Comparison of ENCODE assay signal across 19 cellular contexts in the genomic region with DNA sequence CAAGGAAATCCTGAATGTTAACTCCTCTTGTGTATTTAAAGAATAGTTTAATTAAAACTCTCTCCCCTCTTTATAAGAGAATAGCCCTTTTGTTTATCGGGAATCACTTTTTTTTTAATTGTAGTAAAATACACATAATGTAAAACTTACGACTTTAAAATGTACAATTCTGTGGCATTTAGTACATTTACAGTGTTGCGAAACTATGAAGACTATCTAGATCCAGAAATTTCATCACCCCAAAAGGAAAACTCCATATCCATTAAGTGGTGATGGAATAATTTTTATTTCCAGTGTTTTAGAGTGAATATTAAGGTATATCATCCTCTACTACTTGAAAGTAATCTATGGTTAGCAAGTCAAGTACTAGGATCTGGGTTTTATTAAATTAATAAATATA. TPM values are rescaled to one million over a fixed set of nuclear protein-coding genes. Genes with fewer than 3 reads are reported as not detected.
DNase-seq lines count a peak whose midpoint lies in the region; ATAC-seq and TF ChIP-seq lines count a peak whose summit lies in the region.
"Had no signal": no experiment of that assay in that cellular context is flagged by ENCODE, and none has a peak within 500 bp of the region (broad histone marks: within the 10 kb centered on the region; RNA-seq: fewer than 3 reads in every experiment).

No MANE protein-coding gene starts in this region.

- peaks cover 11% of the 10 kb centered on the region for H3K4me1 Mint-ChIP-seq in MCF 10A (ENCODE audit: insufficient read depth, unreplicated experiment)
- H3K4me1 Mint-ChIP-seq in memory B cell = no peaks in the 10 kb centered on the region
- peaks cover 7% of the 10 kb centered on the region for H3K4me1 Mint-ChIP-seq in stimulated activated effector memory CD8-positive, alpha-beta T cell treated with anti-CD3 and anti-CD28 coated beads, Interleukin-12 subunit alpha, Interleukin-12 subunit beta, amount 100 ng/mL, for 72 hours

- no peaks in the 10 kb centered on the region for H3K27me3 ChIP-seq in mammary epithelial cell (ENCODE audit: insufficient read depth, low read length)
- no peaks in the 10 kb centered on the region for H3K27me3 ChIP-seq in effector memory CD4-positive, alpha-beta T cell (replicated peaks; ENCODE audit: control insufficient read depth, insufficient read depth, low read length, poor library complexity, severe bottlenecking)
- H3K27me3 ChIP-seq: SJSA1 had no signal

- no peak overlapping the region for H3K4me3 ChIP-seq in mammary epithelial cell (replicated peaks in 1 of 3; ENCODE audit: insufficient read depth in 1 of 3, low read depth in 2 of 3, low read length in 3 of 3)
- no peak overlapping the region for H3K4me3 ChIP-seq in effector memory CD4-positive, alpha-beta T cell (ENCODE audit: insufficient read depth, low read depth, low read length, poor library complexity, severe bottlenecking)
- H3K4me3 ChIP-seq: SJSA1 had no signal

- in situ Hi-C loops in mammary epithelial cell (cut with MboI; ENCODE audit: low sequenced_read_pairs in 2 of 2) = no loop called here

- POLR2A ChIA-PET in MCF 10A (lab: Yijun Ruan, JAX) = interaction anchor here (0.6 to 3.2 kb wide), 8 partner anchors 17 to 83 kb away, joined by 3 to 22 read pairs (median 3); partner anchors contain the start of genes CDC25C, FAM53C and KDM3B

- no peak overlapping the region for H3K9ac ChIP-seq in mammary epithelial cell (ENCODE audit: insufficient read depth, low read length)

- peaks cover 5% of the 10 kb centered on the region for H3K4me1 ChIP-seq in mammary epithelial cell (ENCODE audit: insufficient read depth, low read length)
- no peaks in the 10 kb centered on the region for H3K4me1 ChIP-seq in effector memory CD4-positive, alpha-beta T cell (ENCODE audit: control insufficient read depth, insufficient read depth, low read length, poor library complexity, severe bottlenecking)

- DNase-seq in MCF 10A (ENCODE audit: unreplicated experiment) = peak; percentile 37
- DNase-seq in mammary epithelial cell = no peak
- peak; percentile 29 for DNase-seq in amniotic epithelial cell (ENCODE audit: low read depth)
- DNase-seq in memory B cell (ENCODE audit: low spot score in 2 of 2) = no peak
- DNase-seq in stimulated activated effector memory CD8-positive, alpha-beta T cell treated with anti-CD3 and anti-CD28 coated beads, Interleukin-12 subunit alpha, Interleukin-12 subunit beta, amount 100 ng/mL, for 72 hours (ENCODE audit: low spot score in 2 of 2) = no peak
- no peak for DNase-seq in effector memory CD4-positive, alpha-beta T cell
- DNase-seq: ACHN, NCI-H1092, NCI-H1417 treated with DMSO at 0.1 percent for 48 hours, NCI-H1694 treated with DMSO at 0.1 percent for 48 hours, NCI-H2081, NCI-H2227 treated with DMSO at 0.1 percent for 48 hours, NCI-H69, Right ventricle myocardium superior, RPMI8226 had no signal

- no peaks in the 10 kb centered on the region for H3K9me3 ChIP-seq in mammary epithelial cell (replicated peaks; ENCODE audit: insufficient read depth, low read length)
- no peaks in the 10 kb centered on the region for H3K9me3 ChIP-seq in effector memory CD4-positive, alpha-beta T cell (ENCODE audit: control insufficient read depth, low read length)
- H3K9me3 ChIP-seq: SJSA1 had no signal

- H3K79me2 ChIP-seq in mammary epithelial cell (ENCODE audit: insufficient read depth, low read length) = no peaks in the 10 kb centered on the region

- H3K9me3 Mint-ChIP-seq in MCF 10A (ENCODE audit: unreplicated experiment) (no peaks in the 10 kb centered on the region), memory B cell (no peaks in the 10 kb centered on the region)
- H3K9me3 Mint-ChIP-seq in stimulated activated effector memory CD8-positive, alpha-beta T cell treated with anti-CD3 and anti-CD28 coated beads, Interleukin-12 subunit alpha, Interleukin-12 subunit beta, amount 100 ng/mL, for 72 hours = no peaks in the 10 kb centered on the region

- H3K36me3 Mint-ChIP-seq in MCF 10A (ENCODE audit: insufficient read depth, unreplicated experiment) = peaks cover 82% of the 10 kb centered on the region
- H3K36me3 Mint-ChIP-seq in memory B cell = peaks cover 23% of the 10 kb centered on the region
- peaks cover 82% of the 10 kb centered on the region for H3K36me3 Mint-ChIP-seq in stimulated activated effector memory CD8-positive, alpha-beta T cell treated with anti-CD3 and anti-CD28 coated beads, Interleukin-12 subunit alpha, Interleukin-12 subunit beta, amount 100 ng/mL, for 72 hours

- H2AFZ ChIP-seq in mammary epithelial cell (ENCODE audit: low read depth, low read length) = no peak overlapping the region

- peaks cover 11% of the 10 kb centered on the region for H3K36me3 ChIP-seq in mammary epithelial cell (ENCODE audit: insufficient read depth, low read length)
- peaks cover 62% of the 10 kb centered on the region for H3K36me3 ChIP-seq in effector memory CD4-positive, alpha-beta T cell (ENCODE audit: control insufficient read depth, insufficient read depth, low read length)

- ATAC-seq in memory B cell (ENCODE audit: low read depth) (no peak), GM21717 (IDR thresholded peaks at IDR 0.05; ENCODE audit: unreplicated experiment) (no peak), HG02610 (IDR thresholded peaks at IDR 0.05; ENCODE audit: unreplicated experiment) (no peak)
- ATAC-seq in stimulated activated effector memory CD8-positive, alpha-beta T cell treated with anti-CD3 and anti-CD28 coated beads, Interleukin-12 subunit alpha, Interleukin-12 subunit beta, amount 100 ng/mL, for 72 hours = no peak

- CTCF ChIA-PET in MCF 10A (lab: Yijun Ruan, JAX) = interaction anchor here (0.6 to 4.0 kb wide), 3 partner anchors 36 to 312 kb away, joined by 3 to 37 read pairs (median 5); partner anchors contain the start of gene KDM3B
- CTCF ChIA-PET in mammary epithelial cell (lab: Charles Lee; ENCODE audit: low non-redundant PET) = no interaction called here

- H3K4me3 Mint-ChIP-seq in MCF 10A (ENCODE audit: unreplicated experiment) (no peak overlapping the region), memory B cell (no peak overlapping the region)
- H3K4me3 Mint-ChIP-seq in stimulated activated effector memory CD8-positive, alpha-beta T cell treated with anti-CD3 and anti-CD28 coated beads, Interleukin-12 subunit alpha, Interleukin-12 subunit beta, amount 100 ng/mL, for 72 hours = no peak overlapping the region

- no peaks in the 10 kb centered on the region for H3K27me3 Mint-ChIP-seq in MCF 10A (ENCODE audit: insufficient read depth, unreplicated experiment)
- no peaks in the 10 kb centered on the region for H3K27me3 Mint-ChIP-seq in memory B cell

- intact Hi-C loops in MCF 10A (cut with micrococcal nuclease) = no loop called here
- intact Hi-C loops in mammary epithelial cell (cut with micrococcal nuclease) = no loop called here

- dilution Hi-C loops in mammary epithelial cell (cut with HindIII; ENCODE audit: low sequenced_read_pairs) = no loop called here

- BruUV-seq in MCF 10A (replicated peaks; lab: Mats Ljungman, UMichigan) (no TSS peak), mammary epithelial cell (replicated peaks; lab: Mats Ljungman, UMichigan) (no TSS peak)

- peak overlapping the region; percentile 37 for H3K27ac Mint-ChIP-seq in MCF 10A (ENCODE audit: low read depth, unreplicated experiment)
- peak overlapping the region; percentile 41 for H3K27ac Mint-ChIP-seq in memory B cell
- H3K27ac Mint-ChIP-seq in stimulated activated effector memory CD8-positive, alpha-beta T cell treated with anti-CD3 and anti-CD28 coated beads, Interleukin-12 subunit alpha, Interleukin-12 subunit beta, amount 100 ng/mL, for 72 hours = peak overlapping the region; percentile 50

- no peak overlapping the region for H3K4me2 ChIP-seq in mammary epithelial cell (ENCODE audit: insufficient read depth, low read depth, low read length)

- TF ChIP-seq CTCF in MCF 10A (IDR thresholded peaks at IDR 0.05; ENCODE audit: unreplicated experiment) = no peak
- TF ChIP-seq CTCF in mammary epithelial cell (conservative IDR thresholded peaks at IDR 0.05 in 1 of 2, IDR thresholded peaks at IDR 0.05 in 1 of 2; ENCODE audit: extremely low read depth in 1 of 2, insufficient read depth in 1 of 2, low read depth in 1 of 2, low read length in 2 of 2) = no peak

- no peaks in the 10 kb centered on the region for H4K20me1 ChIP-seq in mammary epithelial cell (ENCODE audit: insufficient read depth, low read length)

- H3K27ac ChIP-seq in mammary epithelial cell (ENCODE audit: insufficient read depth, low read depth, low read length) = no peak overlapping the region
- H3K27ac ChIP-seq in effector memory CD4-positive, alpha-beta T cell (ENCODE audit: insufficient read depth, low read length, poor library complexity, severe bottlenecking) = no peak overlapping the region
- H3K27ac ChIP-seq: 22Rv1, SJSA1 had no signal

- 58% methylated on average over 3 of the region's 3 CpGs for WGBS in mammary epithelial cell (ENCODE audit: low coverage, missing lambda C conversion rate)

RNA-seq across cellular contexts. Expression of gene KDM3B, which starts 36.8 kb away (rescaled TPM):
- 57.8 and 59.0 TPM in 2 replicates for total RNA-seq in MCF 10A (2022)
- 10 to 100 TPM; 35.6 to 42.7 TPM for total RNA-seq in mammary epithelial cell
- polyA plus RNA-seq in mammary epithelial cell = 18.6 TPM
- 68.3 TPM for polyA minus RNA-seq in mammary epithelial cell

RNA-seq across cellular contexts. Expression of gene REEP2, which starts 49.5 kb away (rescaled TPM):
- total RNA-seq in MCF 10A (2022) (0.77 and 0.81 TPM in 2 replicates), mammary epithelial cell (10 to 100 TPM; 14.5 to 26.5 TPM)
- polyA plus RNA-seq in mammary epithelial cell = 3.6 TPM
- 70.6 TPM for polyA minus RNA-seq in mammary epithelial cell

RNA-seq across cellular contexts. Expression of gene FAM53C, which starts 51.3 kb away (rescaled TPM):
- total RNA-seq in MCF 10A (2022) (37.2 and 38.9 TPM in 2 replicates), mammary epithelial cell (10 to 100 TPM; 29.6 to 40.2 TPM)
- 22.4 TPM for polyA plus RNA-seq in mammary epithelial cell
- polyA minus RNA-seq in mammary epithelial cell = 26.7 TPM

RNA-seq across cellular contexts. Expression of gene CDC25C, which starts 57.7 kb away (rescaled TPM):
- total RNA-seq in MCF 10A (2022) (10.8 and 12.2 TPM in 2 replicates), mammary epithelial cell (1 to 10 TPM in 1 of 2 donors, under 1 TPM in 1; 0.67 to 5.8 TPM)
- 7.6 TPM for polyA plus RNA-seq in mammary epithelial cell
- polyA minus RNA-seq in mammary epithelial cell = 14.1 TPM

Comparison
In these comparisons a context has a peak if more than half of its experiments do, and no peak if none do; other contexts are left out.
1. DNase-seq: peak in MCF 10A (single experiment) and amniotic epithelial cell (single experiment); none in mammary epithelial cell (single experiment), memory B cell (0 of 2), stimulated activated effector memory CD8-positive, alpha-beta T cell treated with anti-CD3 and anti-CD28 coated beads, Interleukin-12 subunit alpha, Interleukin-12 subunit beta, amount 100 ng/mL, for 72 hours (0 of 2) and effector memory CD4-positive, alpha-beta T cell (0 of 3).
2. Peak in every context shown above with its lines, with median percentiles within 50 percentile points of each other: H3K27ac Mint-ChIP-seq.